8 cellular contexts compared by ENCODE assay signal in genomic region chr2:236568922-236569592, GRCh38. TPM values are rescaled to one million over a fixed set of nuclear protein-coding genes. Genes with fewer than 3 reads are reported as not detected.
DNase-seq lines count a peak whose midpoint lies in the region; ATAC-seq and TF ChIP-seq lines count a peak whose summit lies in the region.

No MANE protein-coding gene starts in this region.

- H3K4me3 ChIP-seq in heart right ventricle (peak overlapping the region; percentile 35 to 73 (median 60)), dorsolateral prefrontal cortex (peak overlapping the region in 57 of 59 donors; percentile 13 to 73 (median 54)), aorta (ENCODE audit: low read length in 2 of 2) (peak overlapping the region; percentile 44 to 67)
- peak overlapping the region; percentile 62 for H3K4me3 ChIP-seq in naive thymus-derived CD4-positive, alpha-beta T cell (ENCODE audit: low read length)

- H3K4me1 Mint-ChIP-seq in naive thymus-derived CD4-positive, alpha-beta T cell: peaks cover 15 to 35% (median 25%) of the 10 kb centered on the region in 7 donors

- 12 to 15% methylated on average over 11 of the region's 11 CpGs for WGBS in heart right ventricle, 2 donors
- 4% methylated on average over 11 of the region's 11 CpGs for WGBS in aorta, 2 donors

- no peaks in the 10 kb centered on the region for H3K9me3 Mint-ChIP-seq in naive thymus-derived CD4-positive, alpha-beta T cell

- peak overlapping the region; percentile 52 to 95 (median 88) for H3K4me3 Mint-ChIP-seq in naive thymus-derived CD4-positive, alpha-beta T cell

- no peak for TF ChIP-seq CTCF in heart right ventricle (IDR thresholded peaks at IDR 0.05)
- TF ChIP-seq CTCF in dorsolateral prefrontal cortex (IDR thresholded peaks at IDR 0.05 in 54 of 56, conservative IDR thresholded peaks at IDR 0.05 in 2 of 56; ENCODE audit: low read depth in 1 of 56, partially characterized antibody in 56 of 56): no peak

- ATAC-seq in heart right ventricle (no peak), left cardiac atrium (no peak), aorta (ENCODE audit: low FRiP score) (no peak), GM18870 (IDR thresholded peaks at IDR 0.05; ENCODE audit: unreplicated experiment) (no peak)
- ATAC-seq in naive thymus-derived CD4-positive, alpha-beta T cell: no peak

- H3K9me3 ChIP-seq in heart right ventricle (no peaks in the 10 kb centered on the region), aorta (ENCODE audit: control insufficient read depth, low read length) (no peaks in the 10 kb centered on the region)
- no peaks in the 10 kb centered on the region for H3K9me3 ChIP-seq in naive thymus-derived CD4-positive, alpha-beta T cell (ENCODE audit: control insufficient read depth in 2 of 3, low read length in 3 of 3)

- POLR2A ChIA-PET in naive thymus-derived CD4-positive, alpha-beta T cell (lab: Charles Lee): interaction anchor here (0.9 to 2.2 kb wide), 11 partner anchors 11 to 61 kb away, joined by 3 to 19 read pairs (median 5); no protein-coding TSS in a partner anchor

- CTCF ChIA-PET in naive thymus-derived CD4-positive, alpha-beta T cell (lab: Charles Lee): interaction anchor here (0.9 to 4.9 kb wide), 19 partner anchors 10 to 507 kb away, joined by 3 to 156 read pairs (median 7); a partner anchor contains a TSS

- H3K36me3 Mint-ChIP-seq in naive thymus-derived CD4-positive, alpha-beta T cell: peaks cover 0 to 9% (median 4%) of the 10 kb centered on the region in 5 donors

- no peak for DNase-seq in heart right ventricle
- no peak for DNase-seq in left cardiac atrium
- no peak for DNase-seq in dorsolateral prefrontal cortex
- no peak for DNase-seq in naive thymus-derived CD4-positive, alpha-beta T cell
- no peak for DNase-seq in aorta
- DNase-seq in NCI-H2029 treated with DMSO at 0.1 percent for 48 hours (lab: John Stamatoyannopoulos, UW): no peak
- no peak for DNase-seq in NCI-H226

- H3K27ac ChIP-seq in heart right ventricle (peak overlapping the region; percentile 17 to 98 (median 94)), dorsolateral prefrontal cortex (peak overlapping the region in 44 of 59 donors; percentile 0 to 89 (median 72)), aorta (ENCODE audit: low read depth in 1 of 2, low read length in 2 of 2) (peak overlapping the region; percentile 80 to 93)
- peak overlapping the region; percentile 37 for H3K27ac ChIP-seq in naive thymus-derived CD4-positive, alpha-beta T cell (ENCODE audit: low read depth, low read length)

- peaks cover 0 to 21% (median 0%) of the 10 kb centered on the region in 5 donors for H3K27me3 Mint-ChIP-seq in naive thymus-derived CD4-positive, alpha-beta T cell

- intact Hi-C loops in heart right ventricle (cut with DNase I) (loop anchor here in 9 of 10 donors (2.0 to 10.0 kb wide), 12 partner anchors 54 to 458 kb away; no protein-coding TSS in a partner anchor), left cardiac atrium (cut with DNase I) (loop anchor here in 1 of 2 donors (10.0 kb wide), 1 partner anchor 166 kb away; no protein-coding TSS in a partner anchor), dorsolateral prefrontal cortex (cut with DNase I) (loop anchor here (5.0 to 10.0 kb wide), 3 partner anchors 57 to 224 kb away; no protein-coding TSS in a partner anchor), aorta (cut with DNase I) (loop anchor here (5.0 to 10.0 kb wide), 6 partner anchors 57 to 503 kb away; no protein-coding TSS in a partner anchor)
- intact Hi-C loops in naive thymus-derived CD4-positive, alpha-beta T cell (cut with micrococcal nuclease): loop anchor here (1.0 to 5.0 kb wide), 11 partner anchors 14 to 518 kb away; partner anchors contain the start of gene COPS8 (in 1 of the 2)

- H3K36me3 ChIP-seq in heart right ventricle (peaks cover 0 to 5% (median 0%) of the 10 kb centered on the region in 9 donors), aorta (ENCODE audit: control insufficient read depth in 1 of 2, insufficient read depth in 2 of 2, low read length in 1 of 2) (no peaks in the 10 kb centered on the region)
- H3K36me3 ChIP-seq in naive thymus-derived CD4-positive, alpha-beta T cell (ENCODE audit: control insufficient read depth in 2 of 3, insufficient read depth in 3 of 3, low read length in 3 of 3): no peaks in the 10 kb centered on the region

- H3K27me3 ChIP-seq in heart right ventricle: peaks cover 0 to 6% (median 0%) of the 10 kb centered on the region in 7 donors
- H3K27me3 ChIP-seq in dorsolateral prefrontal cortex: peaks cover 0 to 15% (median 0%) of the 10 kb centered on the region in 45 donors
- H3K27me3 ChIP-seq in naive thymus-derived CD4-positive, alpha-beta T cell (ENCODE audit: control insufficient read depth in 2 of 2, insufficient read depth in 2 of 2, low read length in 2 of 2): no peaks in the 10 kb centered on the region
- H3K27me3 ChIP-seq in aorta (ENCODE audit: control insufficient read depth in 1 of 2, insufficient read depth in 2 of 2, low read length in 1 of 2): no peaks in the 10 kb centered on the region

- peak overlapping the region in 7 of 9 donors; percentile 19 to 86 (median 72) for H3K27ac Mint-ChIP-seq in naive thymus-derived CD4-positive, alpha-beta T cell

- peaks cover 4 to 70% (median 48%) of the 10 kb centered on the region in 9 donors for H3K4me1 ChIP-seq in heart right ventricle
- peaks cover 9 to 13% of the 10 kb centered on the region in 2 donors for H3K4me1 ChIP-seq in naive thymus-derived CD4-positive, alpha-beta T cell (ENCODE audit: control insufficient read depth in 2 of 2, insufficient read depth in 2 of 2, low read length in 2 of 2)
- peaks cover 0 to 8% of the 10 kb centered on the region in 2 donors for H3K4me1 ChIP-seq in aorta (ENCODE audit: control insufficient read depth in 1 of 2, insufficient read depth in 2 of 2, low read length in 2 of 2)

RNA-seq across cellular contexts. Expression of gene ACKR3, which starts 0.6 kb away (rescaled TPM):
- total RNA-seq in heart right ventricle (100 to 1,000 TPM in 1 of 10 donors, 10 to 100 TPM in 9; 17.7 to 102 (median 49.3) TPM), left cardiac atrium (10 to 100 TPM; 27.4 to 46.4 TPM), dorsolateral prefrontal cortex (10 to 100 TPM in 79 of 120 experiments, 1 to 10 TPM in 41; 4.7 to 29.3 (median 11.7) TPM), aorta (100 to 1,000 TPM; 113 to 116 TPM)
- polyA plus RNA-seq in heart right ventricle (10 to 100 TPM; 18.5 to 23.2 TPM), aorta (10 to 100 TPM in 1 of 2 donors, 1 to 10 TPM in 1; 7.0 to 37.5 TPM)
- total RNA-seq in naive thymus-derived CD4-positive, alpha-beta T cell: 1 to 10 TPM; 2.8 to 6.2 (median 4.9) TPM
- polyA plus RNA-seq in naive thymus-derived CD4-positive, alpha-beta T cell: 1 to 10 TPM; 4.0 to 4.1 TPM

Comparison
In these comparisons a context has a peak if more than half of its experiments do, and no peak if none do; other contexts are left out.
1. H3K27ac ChIP-seq: peak in every context shown above with its lines; median percentile 94 in heart right ventricle; 86 in aorta; 72 in dorsolateral prefrontal cortex; 37 in naive thymus-derived CD4-positive, alpha-beta T cell.